Comparison of ENCODE assay signal across 8 cellular contexts in genomic region chr6:35016417-35017221, GRCh38.
DNase-seq lines count a peak whose midpoint lies in the region; ATAC-seq, FAIRE-seq and TF ChIP-seq lines count a peak whose summit lies in the region.

No MANE protein-coding gene starts in this region.

- H3K36me3 ChIP-seq in heart left ventricle, result peaks cover 0 to 26% (median 0%) of the 10 kb centered on the region in 9 donors

- ATAC-seq in heart left ventricle, result peak; percentile 74 to 80 (median 79)
- no peak for ATAC-seq in HG02852 (IDR thresholded peaks at IDR 0.05; ENCODE audit: unreplicated experiment)

- DNase-seq in COLO829 (ENCODE audit: low spot score) (peak; percentile 76), amniotic epithelial cell (ENCODE audit: low read depth) (peak; percentile 57), heart left ventricle (peak in 4 of 5 donors; percentile 68 to 75 (median 71)), pulmonary artery endothelial cell (ENCODE audit: low read depth, low spot score) (peak; percentile 62), RCC 7860 (ENCODE audit: low spot score) (no peak), C1 segment of cervical spinal cord (lab: John Stamatoyannopoulos, UW) (no peak), NCI-H82 treated with DMSO at 0.1 percent for 48 hours (lab: John Stamatoyannopoulos, UW; ENCODE audit: unreplicated experiment) (no peak)

- TF ChIP-seq CTCF in heart left ventricle (IDR thresholded peaks at IDR 0.05), result no peak

- H3K27me3 ChIP-seq in heart left ventricle, result no peaks in the 10 kb centered on the region

- WGBS in heart left ventricle, 4 donors, result 7 to 17% (median 10%) methylated on average over 11 of the region's 11 CpGs

- H3K9me3 ChIP-seq in heart left ventricle, result no peaks in the 10 kb centered on the region

- H3K4me1 ChIP-seq in heart left ventricle, result peaks cover 15 to 85% (median 70%) of the 10 kb centered on the region in 12 donors

- FAIRE-seq in RCC 7860 (lab: Jason Lieb, UNC), result no peak

- intact Hi-C loops in heart left ventricle (cut with DNase I), result loop anchor here in 6 of 10 donors (2.0 to 5.0 kb wide), 4 partner anchors 30 to 46 kb away; no protein-coding TSS in a partner anchor

- peak overlapping the region; percentile 29 to 69 (median 58) for H3K4me3 ChIP-seq in heart left ventricle

- no peak for TF ChIP-seq POLR2A in heart left ventricle (IDR thresholded peaks at IDR 0.05)

- H3K27ac ChIP-seq in heart left ventricle, result peak overlapping the region; percentile 87 to 98 (median 95)

Comparison
In these comparisons a context has a peak if more than half of its experiments do, and no peak if none do; other contexts are left out.
1. DNase-seq: peak in COLO829 (single experiment), amniotic epithelial cell (single experiment), heart left ventricle (4 of 5) and pulmonary artery endothelial cell (single experiment); none in RCC 7860 (single experiment), C1 segment of cervical spinal cord (0 of 14) and NCI-H82 treated with DMSO at 0.1 percent for 48 hours (single experiment).